8 cellular contexts compared by ENCODE assay signal in genomic region chr11:8219257-8220021, GRCh38. TPM values are rescaled to one million over a fixed set of nuclear protein-coding genes. Genes with fewer than 3 reads are reported as not detected.
A peak's percentile ranks its signal among the peaks of the same experiment; 100 is the strongest.
DNase-seq lines count a peak whose midpoint lies in the region; ATAC-seq and TF ChIP-seq lines count a peak whose summit lies in the region.

No MANE protein-coding gene starts in this region.

- H3K27ac ChIP-seq in VCaP = no peak overlapping the region
- H3K27ac ChIP-seq in spleen = no peak overlapping the region

- H3K36me3 ChIP-seq in Loucy (ENCODE audit: insufficient read depth, low read length) (no peaks in the 10 kb centered on the region), spleen (no peaks in the 10 kb centered on the region)

- peaks cover 9% of the 10 kb centered on the region for H3K4me1 ChIP-seq in Loucy (ENCODE audit: insufficient read depth, low read length, poor library complexity, severe bottlenecking)
- no peaks in the 10 kb centered on the region for H3K4me1 ChIP-seq in spleen

- H3K4me3 ChIP-seq in Loucy (ENCODE audit: low read length, poor library complexity, severe bottlenecking) (no peak overlapping the region), spleen (no peak overlapping the region)

- ATAC-seq in left ventricle myocardium superior (peak; percentile 81), HG03520 (IDR thresholded peaks at IDR 0.05; ENCODE audit: unreplicated experiment) (no peak), HG03469 (IDR thresholded peaks at IDR 0.05; ENCODE audit: unreplicated experiment) (no peak)

- no peak for TF ChIP-seq POLR2A in spleen (IDR thresholded peaks at IDR 0.05)

- H3K79me2 ChIP-seq in Loucy (ENCODE audit: insufficient read depth, low read length) = no peaks in the 10 kb centered on the region

- peak; percentile 73 for TF ChIP-seq CTCF in GM13977 (IDR thresholded peaks at IDR 0.05; ENCODE audit: extremely low read depth, insufficient read depth, missing control alignments)
- TF ChIP-seq CTCF in Loucy (conservative IDR thresholded peaks at IDR 0.05; ENCODE audit: low read length) = peak; percentile 74
- peak; percentile 86 for TF ChIP-seq CTCF in VCaP (conservative IDR thresholded peaks at IDR 0.05)
- TF ChIP-seq CTCF in spleen (IDR thresholded peaks at IDR 0.05 in 8 of 11, conservative IDR thresholded peaks at IDR 0.05 in 3 of 11) = peak in 10 of 11 experiments; percentile 10 to 71 (median 56)

- in situ Hi-C loops in GM13977 (cut with MboI; ENCODE audit: low pct_unique_long_range_greater_than_20kb, low sequenced_read_pairs, unreplicated experiment) = loop anchor here (10.0 kb wide), 1 partner anchor 345 kb away; no protein-coding TSS in a partner anchor

- 75 to 90% (median 83%) methylated on average over 11 to 16 of the region's 16 CpGs for WGBS in spleen, 5 donors

- no peaks in the 10 kb centered on the region for H4K20me1 ChIP-seq in Loucy (ENCODE audit: insufficient read depth, low read length, poor library complexity, severe bottlenecking)

- H3K9me2 ChIP-seq in Loucy (replicated peaks; ENCODE audit: low read depth, low read length) = no peaks in the 10 kb centered on the region

- no peaks in the 10 kb centered on the region for H3F3A ChIP-seq in Loucy (ENCODE audit: low read depth)

- no peak overlapping the region for H3K9ac ChIP-seq in Loucy (ENCODE audit: low read depth, low read length, poor library complexity, severe bottlenecking)

- H3K4me2 ChIP-seq in Loucy (ENCODE audit: low read depth, low read length, poor library complexity, severe bottlenecking) = no peak overlapping the region

- no peak overlapping the region for H2AFZ ChIP-seq in Loucy (ENCODE audit: low read length)

- H3K27me3 ChIP-seq in Loucy (ENCODE audit: insufficient read depth, low read length, poor library complexity, severe bottlenecking) = no peaks in the 10 kb centered on the region
- H3K27me3 ChIP-seq in spleen (replicated peaks in 1 of 7) = no peaks in the 10 kb centered on the region

- intact Hi-C loops in left ventricle myocardium superior (cut with micrococcal nuclease) (loop anchor here (5.0 kb wide), 1 partner anchor 348 kb away; no protein-coding TSS in a partner anchor), spleen (cut with DNase I; ENCODE audit: low total_unique reads) (no loop called here)

- H3K9me3 ChIP-seq in Loucy (ENCODE audit: insufficient read depth, low read depth, low read length) (no peaks in the 10 kb centered on the region), spleen (no peaks in the 10 kb centered on the region)

- DNase-seq in COLO829 (ENCODE audit: low spot score) (peak; percentile 53), GM13977 (ENCODE audit: low spot score) (peak; percentile 67), left ventricle myocardium superior (peak; percentile 49), spleen (no peak)

RNA-seq across cellular contexts. Expression of gene LMO1, which starts 44.2 kb away (rescaled TPM):
- total RNA-seq in left ventricle myocardium superior (2.6 TPM), spleen (1 to 10 TPM in 2 of 7 donors, under 1 TPM in 1, not detected in 4; 0.57 to 1.0 (median 1.0) TPM)
- under 1 TPM in 2 of 3 donors, not detected in 1; 0.17 to 0.20 TPM for polyA plus RNA-seq in spleen

RNA-seq across cellular contexts. Expression of gene RIC3, which starts 50.6 kb away (rescaled TPM):
- 14.1 TPM for total RNA-seq in left ventricle myocardium superior
- total RNA-seq in spleen = 10 to 100 TPM; 13.4 to 32.7 (median 24.1) TPM
- 10 to 100 TPM; 11.6 to 32.2 (median 15.0) TPM for polyA plus RNA-seq in spleen
